27 cellular contexts compared by ENCODE assay signal in genomic region chr11:19089421-19089820, GRCh38. TPM values are rescaled to one million over a fixed set of nuclear protein-coding genes. Genes with fewer than 3 reads are reported as not detected.
DNase-seq lines count a peak whose midpoint lies in the region; FAIRE-seq and TF ChIP-seq lines count a peak whose summit lies in the region.
"Had no signal": no experiment of that assay in that cellular context is flagged by ENCODE, and none has a peak within 500 bp of the region (broad histone marks: within the 10 kb centered on the region; RNA-seq: fewer than 3 reads in every experiment).

No MANE protein-coding gene starts in this region.

- peak overlapping the region; percentile 40; the same call in 1 of the 2 replicates for H2BK15ac ChIP-seq in H1 (ENCODE audit: low read length)

- no peak overlapping the region for H3K4ac ChIP-seq in H1 (replicated peaks; ENCODE audit: insufficient read length, low read depth, low read length)

- no peaks in the 10 kb centered on the region for H3K23me2 ChIP-seq in H1 (ENCODE audit: low read depth, low read length)

- no peak overlapping the region for H3K4me3 Mint-ChIP-seq in activated naive CD4-positive, alpha-beta T cell treated with anti-CD3 and anti-CD28 coated beads, Interleukin-2, amount 50 U/mL, for 24 hours
- H3K4me3 Mint-ChIP-seq in progenitor cell of endocrine pancreas (ENCODE audit: low read depth), result no peak overlapping the region
- H3K4me3 Mint-ChIP-seq in CD8-positive, alpha-beta memory T cell, result no peak overlapping the region
- H3K4me3 Mint-ChIP-seq: CD4-positive, alpha-beta T cell had no signal

- H3K79me2 ChIP-seq in H1 (ENCODE audit: control insufficient read depth in 1 of 2, insufficient read depth in 2 of 2, low read length in 2 of 2) (no peaks in the 10 kb centered on the region), smooth muscle cell (ENCODE audit: low read depth) (no peaks in the 10 kb centered on the region)

- TF ChIP-seq POLR2A in H1 (IDR thresholded peaks at IDR 0.05; ENCODE audit: control extremely low read depth in 1 of 2, low read depth in 2 of 2, low read length in 2 of 2), result no peak
- no peak for TF ChIP-seq POLR2A in esophagus squamous epithelium (IDR thresholded peaks at IDR 0.05)
- TF ChIP-seq POLR2A in thyroid gland (IDR thresholded peaks at IDR 0.05), result no peak

- intact Hi-C loops in esophagus squamous epithelium (cut with DNase I) (no loop called here), thyroid gland (cut with DNase I) (no loop called here)

- no peaks in the 10 kb centered on the region for H3K36me3 ChIP-seq in H1 (ENCODE audit: control insufficient read depth in 2 of 4, insufficient read depth in 4 of 4, low read length in 3 of 4)
- no peaks in the 10 kb centered on the region for H3K36me3 ChIP-seq in esophagus squamous epithelium
- H3K36me3 ChIP-seq in smooth muscle cell (ENCODE audit: low read depth), result no peaks in the 10 kb centered on the region
- no peaks in the 10 kb centered on the region for H3K36me3 ChIP-seq in thyroid gland
- no peaks in the 10 kb centered on the region for H3K36me3 ChIP-seq in CD8-positive, alpha-beta memory T cell (ENCODE audit: insufficient read depth, low read length)
- H3K36me3 ChIP-seq: BLaER1 had no signal

- H4K8ac ChIP-seq in H1 (ENCODE audit: extremely low read depth, insufficient read depth, low read length), result no peak overlapping the region

- no peak overlapping the region for H4K5ac ChIP-seq in H1 (ENCODE audit: insufficient read length, low read depth, low read length)

- no peak overlapping the region for H3K27ac ChIP-seq in H1 (ENCODE audit: low read depth, low read length)
- H3K27ac ChIP-seq in esophagus squamous epithelium, result peak overlapping the region; percentile 30 to 74 (median 58)
- H3K27ac ChIP-seq in smooth muscle cell (ENCODE audit: low read depth), result peak overlapping the region; percentile 71
- no peak overlapping the region for H3K27ac ChIP-seq in thyroid gland
- no peak overlapping the region for H3K27ac ChIP-seq in CD8-positive, alpha-beta memory T cell (ENCODE audit: low read depth, low read length)
- H3K27ac ChIP-seq: 22Rv1, BLaER1, KMS-11 had no signal

- no peak overlapping the region for H3K23ac ChIP-seq in H1 (ENCODE audit: insufficient read length)

- no peaks in the 10 kb centered on the region; the same call in 1 of the 2 replicates for H3K79me1 ChIP-seq in H1 (ENCODE audit: low read depth, low read length)

- H3K27me3 ChIP-seq in H1 (replicated peaks in 1 of 4; ENCODE audit: control insufficient read depth in 3 of 4, extremely low read depth in 1 of 4, insufficient read depth in 3 of 4, low read length in 3 of 4) (no peaks in the 10 kb centered on the region), esophagus squamous epithelium (peaks cover 0 to 4% (median 0%) of the 10 kb centered on the region in 4 donors), smooth muscle cell (ENCODE audit: low read depth) (peaks cover 7% of the 10 kb centered on the region), thyroid gland (no peaks in the 10 kb centered on the region)
- no peaks in the 10 kb centered on the region for H3K27me3 ChIP-seq in CD8-positive, alpha-beta memory T cell (ENCODE audit: insufficient read depth, low read length, poor library complexity, severe bottlenecking)
- H3K27me3 ChIP-seq: BLaER1 had no signal

- no peak overlapping the region for H2BK5ac ChIP-seq in H1 (ENCODE audit: low read depth, low read length)

- H3K4me1 ChIP-seq in H1 (replicated peaks in 1 of 4; ENCODE audit: control insufficient read depth in 3 of 4, insufficient read depth in 4 of 4, low read length in 3 of 4) (no peaks in the 10 kb centered on the region), esophagus squamous epithelium (peaks cover 0 to 37% (median 7%) of the 10 kb centered on the region in 3 donors), smooth muscle cell (ENCODE audit: low read depth) (no peaks in the 10 kb centered on the region), thyroid gland (no peaks in the 10 kb centered on the region)
- H3K4me1 ChIP-seq in CD8-positive, alpha-beta memory T cell (ENCODE audit: insufficient read depth, low read length), result no peaks in the 10 kb centered on the region
- H3K4me1 ChIP-seq: BLaER1, Caco-2 had no signal

- H3F3A ChIP-seq in smooth muscle cell (ENCODE audit: low read depth), result no peaks in the 10 kb centered on the region

- 94% methylated on average over 2 of the region's 5 CpGs; no CpG with 5 or more reads in 1 of the 2 experiments for WGBS in H1 (ENCODE audit: extremely low coverage in 1 of 2, insufficient coverage in 1 of 2, insufficient read length in 1 of 2, insufficient replicate concordance in 2 of 2, low coverage in 1 of 2, low lambda C conversion rate in 2 of 2, missing lambda C conversion rate in 1 of 2), 2 experiments
- WGBS in esophagus squamous epithelium, 2 donors, result 89% methylated on average over 5 of the region's 5 CpGs; no CpG with 5 or more reads in 1 of the 2 donors
- 68% methylated on average over 5 of the region's 5 CpGs for WGBS in smooth muscle cell (ENCODE audit: low lambda C conversion rate)
- 96 to 97% methylated on average over 4 to 5 of the region's 5 CpGs for WGBS in thyroid gland, 2 donors

- H4K91ac ChIP-seq in H1 (replicated peaks; ENCODE audit: insufficient read length, low read length), result no peak overlapping the region

- H3K27ac Mint-ChIP-seq in activated naive CD4-positive, alpha-beta T cell treated with anti-CD3 and anti-CD28 coated beads, Interleukin-2, amount 50 U/mL, for 24 hours, result peak overlapping the region; percentile 66
- H3K27ac Mint-ChIP-seq in progenitor cell of endocrine pancreas, result no peak overlapping the region
- H3K27ac Mint-ChIP-seq in CD8-positive, alpha-beta memory T cell, result no peak overlapping the region
- H3K27ac Mint-ChIP-seq: CD4-positive, alpha-beta T cell had no signal

- H2BK12ac ChIP-seq in H1 (ENCODE audit: low read depth, low read length), result no peak overlapping the region

- CTCF ChIA-PET in H1 (lab: Charles Lee; ENCODE audit: partially characterized antibody), result interaction anchor here (0.6 to 5.1 kb wide), 4 partner anchors 10 to 309 kb away, joined by 3 to 34 read pairs (median 5); no protein-coding TSS in a partner anchor
- CTCF ChIA-PET in CD8-positive, alpha-beta memory T cell (lab: Charles Lee), result interaction anchor here (0.7 to 3.9 kb wide), 2 partner anchors 12 to 18 kb away, joined by 3 to 20 read pairs; no protein-coding TSS in a partner anchor

- H3K4me1 Mint-ChIP-seq in activated naive CD4-positive, alpha-beta T cell treated with anti-CD3 and anti-CD28 coated beads, Interleukin-2, amount 50 U/mL, for 24 hours, result no peaks in the 10 kb centered on the region
- no peaks in the 10 kb centered on the region for H3K4me1 Mint-ChIP-seq in progenitor cell of endocrine pancreas (ENCODE audit: low read depth)
- H3K4me1 Mint-ChIP-seq in CD8-positive, alpha-beta memory T cell, result no peaks in the 10 kb centered on the region

- H2BK20ac ChIP-seq in H1 (ENCODE audit: low read length), result no peak overlapping the region

- no peaks in the 10 kb centered on the region for H3K9me3 Mint-ChIP-seq in activated naive CD4-positive, alpha-beta T cell treated with anti-CD3 and anti-CD28 coated beads, Interleukin-2, amount 50 U/mL, for 24 hours
- no peaks in the 10 kb centered on the region for H3K9me3 Mint-ChIP-seq in progenitor cell of endocrine pancreas (ENCODE audit: low read depth)
- H3K9me3 Mint-ChIP-seq in CD8-positive, alpha-beta memory T cell, result no peaks in the 10 kb centered on the region

- TF ChIP-seq RAD21 in H1 (IDR thresholded peaks at IDR 0.05 in 1 of 2, conservative IDR thresholded peaks at IDR 0.05 in 1 of 2; ENCODE audit: low read depth in 2 of 2, low read length in 2 of 2), result no peak

- H3K14ac ChIP-seq in H1 (ENCODE audit: insufficient read length), result no peak overlapping the region

- TF ChIP-seq EP300 in H1 (IDR thresholded peaks at IDR 0.05; ENCODE audit: borderline replicate concordance in 1 of 2, low read depth in 2 of 2, low read length in 2 of 2), result no peak

- H3K9me3 ChIP-seq in H1 (ENCODE audit: insufficient read depth in 2 of 2, low read depth in 1 of 2, low read length in 1 of 2) (no peaks in the 10 kb centered on the region), esophagus squamous epithelium (no peaks in the 10 kb centered on the region), smooth muscle cell (replicated peaks; ENCODE audit: low read depth) (no peaks in the 10 kb centered on the region), thyroid gland (no peaks in the 10 kb centered on the region)
- H3K9me3 ChIP-seq in CD8-positive, alpha-beta memory T cell (ENCODE audit: low read length), result no peaks in the 10 kb centered on the region
- H3K9me3 ChIP-seq: BLaER1, Caco-2 had no signal

- DNase-seq in activated naive CD4-positive, alpha-beta T cell (lab: John Stamatoyannopoulos, UW), result no peak
- DNase-seq in H1 (ENCODE audit: low read depth in 1 of 2, low spot score in 2 of 2) (no peak), esophagus squamous epithelium (lab: John Stamatoyannopoulos, UW) (no peak), smooth muscle cell (lab: John Stamatoyannopoulos, UW; ENCODE audit: unreplicated experiment) (no peak), progenitor cell of endocrine pancreas (ENCODE audit: low spot score, unreplicated experiment) (no peak), thyroid gland (no peak)
- no peak for DNase-seq in CD8-positive, alpha-beta memory T cell
- DNase-seq: ACHN; Caco-2; CD4-positive, alpha-beta T cell; DMS153; GDM1; GOT3; IMR-90; MV-4-11; NCI-H1105 treated with DMSO at 0.1 percent for 48 hours; NCI-H2029 treated with DMSO at 0.1 percent for 48 hours; NCI-H2171 treated with DMSO at 0.1 percent for 48 hours; NCI-H446; NCI-H526; SHP77 had no signal

- TF ChIP-seq CTCF in H1 (IDR thresholded peaks at IDR 0.05; ENCODE audit: control extremely low read depth in 1 of 3, insufficient read depth in 1 of 3, low read depth in 1 of 3, low read length in 3 of 3) (no peak), esophagus squamous epithelium (IDR thresholded peaks at IDR 0.05) (no peak), smooth muscle cell (IDR thresholded peaks at IDR 0.05; ENCODE audit: borderline replicate concordance, insufficient read depth, poor library complexity, severe bottlenecking) (no peak), progenitor cell of endocrine pancreas (IDR thresholded peaks at IDR 0.05; ENCODE audit: unreplicated experiment) (no peak), thyroid gland (IDR thresholded peaks at IDR 0.05) (no peak)

- no peak for FAIRE-seq in H1 (lab: Jason Lieb, UNC)
- FAIRE-seq: GM18507 had no signal

- H2AK5ac ChIP-seq in H1 (ENCODE audit: low read depth, low read length), result no peak overlapping the region

- peaks cover 13% of the 10 kb centered on the region for H3K27me3 Mint-ChIP-seq in activated naive CD4-positive, alpha-beta T cell treated with anti-CD3 and anti-CD28 coated beads, Interleukin-2, amount 50 U/mL, for 24 hours
- peaks cover 9% of the 10 kb centered on the region for H3K27me3 Mint-ChIP-seq in progenitor cell of endocrine pancreas
- peaks cover 12 to 37% of the 10 kb centered on the region in 2 donors for H3K27me3 Mint-ChIP-seq in CD8-positive, alpha-beta memory T cell

- H3K4me3 ChIP-seq in H1 (ENCODE audit: extremely low read depth in 1 of 4, insufficient read depth in 2 of 4, low read depth in 3 of 4, low read length in 4 of 4), result no peak overlapping the region
- no peak overlapping the region for H3K4me3 ChIP-seq in esophagus squamous epithelium
- no peak overlapping the region for H3K4me3 ChIP-seq in smooth muscle cell
- H3K4me3 ChIP-seq in thyroid gland (replicated peaks in 1 of 3), result no peak overlapping the region
- no peak overlapping the region for H3K4me3 ChIP-seq in CD8-positive, alpha-beta memory T cell (ENCODE audit: low read length)
- H3K4me3 ChIP-seq: BLaER1 had no signal

- no peak overlapping the region for H2BK120ac ChIP-seq in H1 (replicated peaks; ENCODE audit: low read depth, low read length)

- H3K4me2 ChIP-seq in H1 (ENCODE audit: insufficient read depth in 1 of 2, low read depth in 2 of 2, low read length in 2 of 2), result no peak overlapping the region
- no peak overlapping the region for H3K4me2 ChIP-seq in smooth muscle cell
- H3K4me2 ChIP-seq: BLaER1, KMS-11 had no signal

- no peak overlapping the region for H3K56ac ChIP-seq in H1 (replicated peaks; ENCODE audit: insufficient read length, low read depth, low read length)

- no peak overlapping the region for H3K18ac ChIP-seq in H1 (ENCODE audit: extremely low read depth, low read length)

- POLR2A ChIA-PET in H1 (lab: Charles Lee; ENCODE audit: partially characterized antibody), result no interaction called here
- POLR2A ChIA-PET in CD8-positive, alpha-beta memory T cell (lab: Charles Lee), result no interaction called here

- H3K9ac ChIP-seq in H1 (replicated peaks in 1 of 4; ENCODE audit: extremely low read depth in 1 of 4, low read depth in 3 of 4, low read length in 3 of 4), result no peak overlapping the region
- H3K9ac ChIP-seq in smooth muscle cell (ENCODE audit: low read depth), result no peak overlapping the region
- H3K9ac ChIP-seq: BLaER1, KMS-11 had no signal

- H2AFZ ChIP-seq in H1 (ENCODE audit: low read length) (no peak overlapping the region), smooth muscle cell (ENCODE audit: low read depth) (no peak overlapping the region)

- no peaks in the 10 kb centered on the region for H4K20me1 ChIP-seq in H1 (replicated peaks in 1 of 2; ENCODE audit: control insufficient read depth in 1 of 2, insufficient read depth in 2 of 2, low read length in 2 of 2)
- H4K20me1 ChIP-seq in smooth muscle cell (ENCODE audit: low read depth), result no peaks in the 10 kb centered on the region
- H4K20me1 ChIP-seq: BLaER1 had no signal

- H3K36me3 Mint-ChIP-seq in activated naive CD4-positive, alpha-beta T cell treated with anti-CD3 and anti-CD28 coated beads, Interleukin-2, amount 50 U/mL, for 24 hours, result no peaks in the 10 kb centered on the region
- H3K36me3 Mint-ChIP-seq in progenitor cell of endocrine pancreas (ENCODE audit: insufficient read depth), result no peaks in the 10 kb centered on the region
- H3K36me3 Mint-ChIP-seq in CD8-positive, alpha-beta memory T cell, result peaks cover 0 to 4% (median 2%) of the 10 kb centered on the region in 3 donors

RNA-seq across cellular contexts. Expression of gene ZDHHC13, which starts 27.5 kb away (rescaled TPM):
- total RNA-seq in H1 (2021; fragmentation: NEBNext Ultra II Directional; extraction: Animal tissue kit (Norgen Biotek cat#: 25700)), result 21.4 and 24.1 TPM in 2 replicates
- polyA plus RNA-seq in H1 (2011; rRNA removed) (11.9 and 22.4 TPM in 2 replicates), smooth muscle cell (8.7 and 12.8 TPM in 2 replicates)
- 17.9 TPM for polyA plus RNA-seq in H1 (2011; cell fraction: cytosol; rRNA removed)
- 13.7 TPM for polyA plus RNA-seq in H1 (2011; cell fraction: nucleus; rRNA removed)
- polyA plus RNA-seq in H1 (2012, experiment 1 of 2), result 12.6 to 16.1 TPM (median 14.9 TPM) in 4 replicates
- polyA plus RNA-seq in H1 (2012, experiment 2 of 2), result 4.4 TPM
- polyA plus RNA-seq in H1 (2013, experiment 1 of 2), result 20.8 TPM
- 22.7 TPM for polyA plus RNA-seq in H1 (2013, experiment 2 of 2)
- 23.9 and 29.9 TPM in 2 replicates for polyA minus RNA-seq in H1 (2011; rRNA and poly(A)+ RNA removed)
- polyA minus RNA-seq in H1 (2011; cell fraction: cytosol; rRNA and poly(A)+ RNA removed), result 10.2 TPM
- 28.3 TPM for polyA minus RNA-seq in H1 (2011; cell fraction: nucleus; rRNA and poly(A)+ RNA removed)
- total RNA-seq in esophagus squamous epithelium (10 to 100 TPM; 45.8 to 64.9 (median 58.1) TPM), smooth muscle cell (16.5 and 17.3 TPM in 2 replicates), progenitor cell of endocrine pancreas (23.4 and 26.6 TPM in 2 replicates), thyroid gland (10 to 100 TPM; 19.5 to 26.9 (median 24.7) TPM)
- total RNA-seq in CD8-positive, alpha-beta memory T cell, result 10 to 100 TPM; 22.1 to 22.6 TPM
- polyA plus RNA-seq in CD8-positive, alpha-beta memory T cell, result 16.6 TPM

RNA-seq across cellular contexts. Expression of gene MRGPRX2, which starts 28.9 kb away (rescaled TPM):
- total RNA-seq in H1 (2021; fragmentation: NEBNext Ultra II Directional; extraction: Animal tissue kit (Norgen Biotek cat#: 25700)), result not detected in 2 replicates
- polyA plus RNA-seq in H1 (2011; rRNA removed) (not detected in 2 replicates), smooth muscle cell (0.19 TPM in 1 of 2 replicates, not detected in the other)
- polyA plus RNA-seq in H1 (2011; cell fraction: cytosol; rRNA removed), result not detected
- not detected for polyA plus RNA-seq in H1 (2011; cell fraction: nucleus; rRNA removed)
- polyA plus RNA-seq in H1 (2012, experiment 1 of 2), result not detected in 4 replicates
- not detected for polyA plus RNA-seq in H1 (2012, experiment 2 of 2)
- not detected for polyA plus RNA-seq in H1 (2013, experiment 1 of 2)
- polyA plus RNA-seq in H1 (2013, experiment 2 of 2), result not detected
- not detected in 2 replicates for polyA minus RNA-seq in H1 (2011; rRNA and poly(A)+ RNA removed)
- not detected for polyA minus RNA-seq in H1 (2011; cell fraction: cytosol; rRNA and poly(A)+ RNA removed)
- polyA minus RNA-seq in H1 (2011; cell fraction: nucleus; rRNA and poly(A)+ RNA removed), result not detected
- total RNA-seq in esophagus squamous epithelium (under 1 TPM in 1 of 4 donors, not detected in 3; 0.19 TPM), smooth muscle cell (not detected in 2 replicates), progenitor cell of endocrine pancreas (not detected in 2 replicates), thyroid gland (not detected)
- not detected for total RNA-seq in CD8-positive, alpha-beta memory T cell
- polyA plus RNA-seq in CD8-positive, alpha-beta memory T cell, result not detected
- total RNA-seq: Caco-2; CD4-positive, alpha-beta T cell; IMR-90; OCI-LY7 had no signal
- polyA plus RNA-seq: IMR-90 had no signal

Comparison
In these comparisons a context has a peak if more than half of its experiments do, and no peak if none do; other contexts are left out.
1. H3K27ac ChIP-seq: peak in esophagus squamous epithelium (4 of 4) and smooth muscle cell (single experiment); none in H1 (single experiment), thyroid gland (0 of 3) and CD8-positive, alpha-beta memory T cell (single experiment).